Comparison of ENCODE assay signal across 8 cellular contexts in the genomic region with DNA sequence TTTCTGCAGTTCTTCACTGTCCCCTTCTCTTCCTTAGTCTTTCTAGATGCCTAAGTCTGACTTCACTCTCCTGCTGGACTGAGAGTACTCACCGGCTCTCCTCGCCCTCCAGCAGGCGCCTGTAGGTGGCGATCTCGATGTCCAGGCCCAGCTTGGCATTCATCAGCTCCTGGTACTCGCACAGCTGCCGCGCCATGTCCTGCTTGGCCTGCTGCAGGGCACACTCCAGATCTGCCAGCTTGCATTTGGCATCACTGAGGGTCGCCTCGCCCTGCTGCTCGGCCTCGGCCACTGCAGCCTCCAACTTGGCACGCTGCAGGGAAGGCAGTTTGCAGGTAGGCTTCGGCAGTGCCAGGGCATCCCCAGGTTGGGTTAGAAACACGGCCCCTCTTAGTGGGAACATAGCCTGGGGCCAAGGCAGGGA. TPM values are rescaled to one million over a fixed set of nuclear protein-coding genes. Genes with fewer than 3 reads are reported as not detected.
DNase-seq lines count a peak whose midpoint lies in the region; ATAC-seq and TF ChIP-seq lines count a peak whose summit lies in the region.

No MANE protein-coding gene starts in this region.

- no peak overlapping the region for H3K27ac Mint-ChIP-seq in activated CD4-positive, alpha-beta T cell treated with anti-CD3 and anti-CD28 coated beads, Interleukin-2, amount 10 ng/mL, durations not matched to agents 24 days and 14 days
- H3K27ac Mint-ChIP-seq in T-helper 17 cell, result no peak overlapping the region

- DNase-seq in activated CD4-positive, alpha-beta T cell treated with anti-CD3 and anti-CD28 coated beads, Interleukin-2, amount 10 ng/mL, durations not matched to agents 24 days and 14 days, result peak; percentile 67
- DNase-seq in activated CD4-positive, alpha-beta T cell treated with anti-CD3 and anti-CD28 coated beads for 1 hour, result no peak
- DNase-seq in RWPE2 (ENCODE audit: low spot score) (no peak), fibroblast of villous mesenchyme (ENCODE audit: low read depth) (peak; percentile 11), renal cortical epithelial cell (ENCODE audit: low read depth) (peak; percentile 13), HCEC 1CT (no peak), T-helper 17 cell (no peak)
- DNase-seq in activated effector memory CD4-positive, alpha-beta T cell treated with Interleukin-2 at 50 U/mL for 16 hours, result no peak

- intact Hi-C loops in activated CD4-positive, alpha-beta T cell treated with anti-CD3 and anti-CD28 coated beads, Interleukin-2, amount 10 ng/mL, durations not matched to agents 24 days and 14 days (cut with micrococcal nuclease), result no loop called here

- H3K4me1 ChIP-seq in RWPE2 (ENCODE audit: insufficient read depth, poor library complexity, severe bottlenecking), result no peaks in the 10 kb centered on the region

- H3K27me3 ChIP-seq in RWPE2 (ENCODE audit: insufficient read depth, poor library complexity, severe bottlenecking), result no peaks in the 10 kb centered on the region

- H3K27me3 Mint-ChIP-seq in activated CD4-positive, alpha-beta T cell treated with anti-CD3 and anti-CD28 coated beads, Interleukin-2, amount 10 ng/mL, durations not matched to agents 24 days and 14 days, result peaks cover 8% of the 10 kb centered on the region
- peaks cover 40% of the 10 kb centered on the region for H3K27me3 Mint-ChIP-seq in T-helper 17 cell

- H3K4me3 ChIP-seq in RWPE2 (ENCODE audit: severe bottlenecking) (no peak overlapping the region), fibroblast of villous mesenchyme (ENCODE audit: low read depth, low read length) (no peak overlapping the region)

- peaks cover 8% of the 10 kb centered on the region for H3K4me1 Mint-ChIP-seq in activated CD4-positive, alpha-beta T cell treated with anti-CD3 and anti-CD28 coated beads, Interleukin-2, amount 10 ng/mL, durations not matched to agents 24 days and 14 days
- H3K4me1 Mint-ChIP-seq in T-helper 17 cell, result peaks cover 6% of the 10 kb centered on the region

- no peak overlapping the region for H3K27ac ChIP-seq in RWPE2 (ENCODE audit: poor library complexity, severe bottlenecking)

- TF ChIP-seq CTCF in RWPE2 (IDR thresholded peaks at IDR 0.05; ENCODE audit: poor library complexity, severe bottlenecking) (peak; percentile 63), fibroblast of villous mesenchyme (IDR thresholded peaks at IDR 0.05; ENCODE audit: insufficient read depth, low read depth, low read length) (peak; percentile 60)

- ATAC-seq in RWPE2 (ENCODE audit: low read depth) (peak; percentile 52; the same call in 2 of the 3 replicates), T-helper 17 cell (no peak)

- no peaks in the 10 kb centered on the region for H3K36me3 ChIP-seq in RWPE2 (ENCODE audit: low read depth)

- H3K9me3 ChIP-seq in RWPE2 (ENCODE audit: severe bottlenecking) (no peaks in the 10 kb centered on the region), T-helper 17 cell (ENCODE audit: control insufficient read depth, low read length, poor library complexity, severe bottlenecking) (no peaks in the 10 kb centered on the region)

- no peak overlapping the region for H3K4me3 Mint-ChIP-seq in activated CD4-positive, alpha-beta T cell treated with anti-CD3 and anti-CD28 coated beads, Interleukin-2, amount 10 ng/mL, durations not matched to agents 24 days and 14 days
- no peak overlapping the region for H3K4me3 Mint-ChIP-seq in T-helper 17 cell

- H3K9me3 Mint-ChIP-seq in activated CD4-positive, alpha-beta T cell treated with anti-CD3 and anti-CD28 coated beads, Interleukin-2, amount 10 ng/mL, durations not matched to agents 24 days and 14 days, result no peaks in the 10 kb centered on the region

- H3K36me3 Mint-ChIP-seq in activated CD4-positive, alpha-beta T cell treated with anti-CD3 and anti-CD28 coated beads, Interleukin-2, amount 10 ng/mL, durations not matched to agents 24 days and 14 days (ENCODE audit: low read depth), result no peaks in the 10 kb centered on the region
- no peaks in the 10 kb centered on the region for H3K36me3 Mint-ChIP-seq in T-helper 17 cell (ENCODE audit: low read depth)

RNA-seq across cellular contexts. Expression of gene KRT84, which starts 5.2 kb away (rescaled TPM):
- not detected in 2 replicates for total RNA-seq in activated CD4-positive, alpha-beta T cell treated with anti-CD3 and anti-CD28 coated beads, Interleukin-2, amount 10 ng/mL, durations not matched to agents 24 days and 14 days
- not detected in 2 replicates for total RNA-seq in fibroblast of villous mesenchyme
- total RNA-seq in renal cortical epithelial cell, result not detected in 2 replicates
- not detected for total RNA-seq in T-helper 17 cell

RNA-seq across cellular contexts. Expression of gene KRT85, which starts 13.0 kb away (rescaled TPM):
- not detected in 2 replicates for total RNA-seq in activated CD4-positive, alpha-beta T cell treated with anti-CD3 and anti-CD28 coated beads, Interleukin-2, amount 10 ng/mL, durations not matched to agents 24 days and 14 days
- total RNA-seq in fibroblast of villous mesenchyme (not detected in 2 replicates), renal cortical epithelial cell (not detected in 2 replicates), T-helper 17 cell (not detected)

RNA-seq across cellular contexts. Expression of gene KRT82, which starts 25.9 kb away (rescaled TPM):
- not detected in 2 replicates for total RNA-seq in activated CD4-positive, alpha-beta T cell treated with anti-CD3 and anti-CD28 coated beads, Interleukin-2, amount 10 ng/mL, durations not matched to agents 24 days and 14 days
- total RNA-seq in fibroblast of villous mesenchyme, result not detected in 2 replicates
- total RNA-seq in renal cortical epithelial cell, result not detected in 2 replicates
- not detected for total RNA-seq in T-helper 17 cell

RNA-seq across cellular contexts. Expression of gene KRT75, which starts 53.9 kb away (rescaled TPM):
- total RNA-seq in activated CD4-positive, alpha-beta T cell treated with anti-CD3 and anti-CD28 coated beads, Interleukin-2, amount 10 ng/mL, durations not matched to agents 24 days and 14 days, result not detected in 2 replicates
- total RNA-seq in fibroblast of villous mesenchyme (not detected in 2 replicates), renal cortical epithelial cell (0.35 TPM in 1 of 2 replicates, not detected in the other), T-helper 17 cell (not detected)

RNA-seq across cellular contexts. Expression of gene KRT83, which starts 59.1 kb away (rescaled TPM):
- total RNA-seq in activated CD4-positive, alpha-beta T cell treated with anti-CD3 and anti-CD28 coated beads, Interleukin-2, amount 10 ng/mL, durations not matched to agents 24 days and 14 days, result not detected in 2 replicates
- total RNA-seq in fibroblast of villous mesenchyme (not detected in 2 replicates), renal cortical epithelial cell (not detected in 2 replicates), T-helper 17 cell (not detected)

Comparison
In these comparisons a context has a peak if more than half of its experiments do, and no peak if none do; other contexts are left out.
1. DNase-seq: peak in activated CD4-positive, alpha-beta T cell treated with anti-CD3 and anti-CD28 coated beads, Interleukin-2, amount 10 ng/mL, durations not matched to agents 24 days and 14 days (single experiment), fibroblast of villous mesenchyme (single experiment) and renal cortical epithelial cell (single experiment); none in activated CD4-positive, alpha-beta T cell treated with anti-CD3 and anti-CD28 coated beads for 1 hour (single experiment), RWPE2 (single experiment), activated effector memory CD4-positive, alpha-beta T cell treated with Interleukin-2 at 50 U/mL for 16 hours (single experiment), HCEC 1CT (single experiment) and T-helper 17 cell (0 of 3).